Comparison of ENCODE assay signal across 14 cellular contexts in genomic region chr4:82748176-82748575, GRCh38. TPM values are rescaled to one million over a fixed set of nuclear protein-coding genes. Genes with fewer than 3 reads are reported as not detected.
DNase-seq lines count a peak whose midpoint lies in the region; ATAC-seq and TF ChIP-seq lines count a peak whose summit lies in the region.
"Had no signal": no experiment of that assay in that cellular context is flagged by ENCODE, and none has a peak within 500 bp of the region (broad histone marks: within the 10 kb centered on the region; RNA-seq: fewer than 3 reads in every experiment).

No MANE protein-coding gene starts in this region.

- H3K4me3 Mint-ChIP-seq in neural progenitor cell: no peak overlapping the region
- H3K4me3 Mint-ChIP-seq: activated CD4-positive, alpha-beta T cell treated with anti-CD3 and anti-CD28 coated beads, Interleukin-2, amount 10 ng/mL, durations not matched to agents 7 days and 5 days; activated naive CD8-positive, alpha-beta T cell; stimulated activated naive B cell treated with anti-CD40 and anti-IgM and Interleukin-4, amounts not matched to agents 10 μg/mL and 1 μg/mL and 100 μg/mL, for 72 hours had no signal

- DNase-seq in DMS153 (lab: John Stamatoyannopoulos, UW) (peak; percentile 53), NCI-H510A treated with DMSO at 0.1 percent for 48 hours (lab: John Stamatoyannopoulos, UW) (peak; percentile 12), epithelial cell of esophagus (ENCODE audit: low read depth) (peak; percentile 68), neural progenitor cell (ENCODE audit: low spot score) (peak; percentile 25), testis (no peak), iPS-NIHi11 (ENCODE audit: low spot score) (no peak)
- DNase-seq: activated CD4-positive, alpha-beta T cell treated with anti-CD3 and anti-CD28 coated beads, Interleukin-2, amount 10 ng/mL, durations not matched to agents 7 days and 5 days; gastrocnemius medialis; GF-D8; small intestine; stimulated activated naive B cell treated with anti-CD40 and anti-IgM and Interleukin-4, amounts not matched to agents 10 μg/mL and 1 μg/mL and 100 μg/mL, for 72 hours had no signal

- WGBS in testis, 2 donors: 56 to 60% methylated on average over 4 of the region's 4 CpGs

- peak overlapping the region; percentile 58 for H3K27ac Mint-ChIP-seq in neural progenitor cell
- H3K27ac Mint-ChIP-seq: activated CD4-positive, alpha-beta T cell treated with anti-CD3 and anti-CD28 coated beads, Interleukin-2, amount 10 ng/mL, durations not matched to agents 7 days and 5 days; activated naive CD8-positive, alpha-beta T cell; stimulated activated naive B cell treated with anti-CD40 and anti-IgM and Interleukin-4, amounts not matched to agents 10 μg/mL and 1 μg/mL and 100 μg/mL, for 72 hours had no signal

- no peak overlapping the region for H2AFZ ChIP-seq in neural progenitor cell (replicated peaks)

- H3K27me3 Mint-ChIP-seq in neural progenitor cell (ENCODE audit: insufficient read depth, low read depth): peaks cover 2% of the 10 kb centered on the region
- H3K27me3 Mint-ChIP-seq: activated naive CD8-positive, alpha-beta T cell; stimulated activated naive B cell treated with anti-CD40 and anti-IgM and Interleukin-4, amounts not matched to agents 10 μg/mL and 1 μg/mL and 100 μg/mL, for 72 hours had no signal

- H3K9me3 ChIP-seq in neural progenitor cell (ENCODE audit: low read depth) (no peaks in the 10 kb centered on the region), testis (no peaks in the 10 kb centered on the region)
- H3K9me3 ChIP-seq: gastrocnemius medialis had no signal

- H3K27ac ChIP-seq in neural progenitor cell (peak overlapping the region; percentile 2), testis (no peak overlapping the region)
- H3K27ac ChIP-seq: gastrocnemius medialis had no signal

- no peaks in the 10 kb centered on the region for H3K36me3 ChIP-seq in neural progenitor cell
- H3K36me3 ChIP-seq in testis (ENCODE audit: low read depth, missing control alignments): no peaks in the 10 kb centered on the region
- H3K36me3 ChIP-seq: gastrocnemius medialis had no signal

- intact Hi-C loops in testis (cut with DNase I; ENCODE audit: low total_unique reads): loop anchor here (10.0 kb wide), 1 partner anchor 283 kb away; no protein-coding TSS in a partner anchor

- peaks cover 26% of the 10 kb centered on the region for H4K20me1 ChIP-seq in neural progenitor cell (ENCODE audit: low read depth)

- no peaks in the 10 kb centered on the region for H3K27me3 ChIP-seq in neural progenitor cell
- no peaks in the 10 kb centered on the region for H3K27me3 ChIP-seq in testis
- H3K27me3 ChIP-seq: gastrocnemius medialis had no signal

- peaks cover 44% of the 10 kb centered on the region for H3K4me1 Mint-ChIP-seq in neural progenitor cell
- H3K4me1 Mint-ChIP-seq: activated CD4-positive, alpha-beta T cell treated with anti-CD3 and anti-CD28 coated beads, Interleukin-2, amount 10 ng/mL, durations not matched to agents 7 days and 5 days; stimulated activated naive B cell treated with anti-CD40 and anti-IgM and Interleukin-4, amounts not matched to agents 10 μg/mL and 1 μg/mL and 100 μg/mL, for 72 hours had no signal

- no peak overlapping the region for H3K9ac ChIP-seq in neural progenitor cell

- ATAC-seq in esophagus mucosa: no peak
- ATAC-seq in GM19397 (IDR thresholded peaks at IDR 0.05; ENCODE audit: unreplicated experiment): no peak
- ATAC-seq: gastrocnemius medialis; stimulated activated naive B cell treated with anti-CD40 and anti-IgM and Interleukin-4, amounts not matched to agents 10 μg/mL and 1 μg/mL and 100 μg/mL, for 72 hours had no signal

- TF ChIP-seq POLR2A in testis (IDR thresholded peaks at IDR 0.05): no peak

- H3K4me2 ChIP-seq in neural progenitor cell: peak overlapping the region; percentile 58

- no peak overlapping the region for H3K4me3 ChIP-seq in epithelial cell of esophagus (ENCODE audit: low read length)
- H3K4me3 ChIP-seq in neural progenitor cell: no peak overlapping the region
- H3K4me3 ChIP-seq in testis: no peak overlapping the region
- H3K4me3 ChIP-seq: gastrocnemius medialis had no signal

- peaks cover 35% of the 10 kb centered on the region for H3K4me1 ChIP-seq in neural progenitor cell
- peaks cover 22% of the 10 kb centered on the region for H3K4me1 ChIP-seq in testis
- H3K4me1 ChIP-seq: gastrocnemius medialis had no signal

- H3F3A ChIP-seq in neural progenitor cell (ENCODE audit: low read depth): peaks cover 16% of the 10 kb centered on the region

- H3K36me3 Mint-ChIP-seq in neural progenitor cell: peaks cover 2% of the 10 kb centered on the region
- H3K36me3 Mint-ChIP-seq: activated naive CD8-positive, alpha-beta T cell; stimulated activated naive B cell treated with anti-CD40 and anti-IgM and Interleukin-4, amounts not matched to agents 10 μg/mL and 1 μg/mL and 100 μg/mL, for 72 hours had no signal

- no peak for TF ChIP-seq CTCF in epithelial cell of esophagus (IDR thresholded peaks at IDR 0.05; ENCODE audit: insufficient read depth, low read depth, low read length, missing control alignments)
- TF ChIP-seq CTCF in neural progenitor cell (IDR thresholded peaks at IDR 0.05): no peak
- no peak for TF ChIP-seq CTCF in testis (IDR thresholded peaks at IDR 0.05)

- no peaks in the 10 kb centered on the region for H3K9me3 Mint-ChIP-seq in neural progenitor cell
- H3K9me3 Mint-ChIP-seq: activated CD4-positive, alpha-beta T cell treated with anti-CD3 and anti-CD28 coated beads, Interleukin-2, amount 10 ng/mL, durations not matched to agents 7 days and 5 days; stimulated activated naive B cell treated with anti-CD40 and anti-IgM and Interleukin-4, amounts not matched to agents 10 μg/mL and 1 μg/mL and 100 μg/mL, for 72 hours had no signal

- H3K79me2 ChIP-seq in neural progenitor cell (ENCODE audit: low read depth): no peaks in the 10 kb centered on the region

RNA-seq across cellular contexts. Expression of gene SCD5, which starts 50.4 kb away (rescaled TPM):
- total RNA-seq in neural progenitor cell (ENCODE audit: low replicate concordance) (34.5 and 36.9 TPM in 2 replicates), testis (100 to 1,000 TPM; 149 to 161 TPM), esophagus mucosa (1.9 TPM)
- polyA plus RNA-seq in testis (ENCODE audit: insufficient read depth, low read depth, low replicate concordance): 76.4 TPM

Comparison
In these comparisons a context has a peak if more than half of its experiments do, and no peak if none do; other contexts are left out.
1. DNase-seq: peak in DMS153 (single experiment), NCI-H510A treated with DMSO at 0.1 percent for 48 hours (single experiment), epithelial cell of esophagus (single experiment) and neural progenitor cell (single experiment); none in testis (single experiment) and iPS-NIHi11 (single experiment).
2. RNA of gene SCD5, which starts 50.4 kb away (total RNA-seq): 149 to 161 TPM in testis and 34.5 to 36.9 TPM in neural progenitor cell; 1.9 TPM in esophagus mucosa (single experiment); every median in the first group is over 10 times any median in the second.